ENCODE assay signal across 11 cellular contexts in the genomic region with DNA sequence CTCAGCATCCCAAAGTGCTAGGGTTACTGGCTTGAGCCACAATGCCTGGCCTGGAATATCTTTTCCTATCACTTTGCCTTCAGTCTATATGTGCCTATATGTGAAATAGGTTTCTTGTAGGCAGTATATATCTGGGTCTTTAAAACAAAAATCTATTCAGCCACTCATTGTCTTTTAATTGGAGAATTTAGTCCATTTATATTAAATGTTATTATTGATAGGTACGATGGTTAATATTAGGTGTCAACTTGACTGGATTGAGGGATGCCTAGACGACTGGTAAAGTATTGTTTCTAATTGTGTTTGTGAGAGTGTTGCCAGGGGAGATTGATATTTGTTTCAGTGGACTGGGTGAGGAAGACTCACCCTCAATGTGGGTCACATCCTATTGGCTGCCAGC.
"Had no signal": no experiment of that assay in that cellular context is flagged by ENCODE, and none has a peak within 500 bp of the region (broad histone marks: within the 10 kb centered on the region; RNA-seq: fewer than 3 reads in every experiment).

No MANE protein-coding gene starts in this region.

- ATAC-seq: GM23338, HCT116 had no signal

- H3K9ac ChIP-seq: GM23248 had no signal

- H3K27ac ChIP-seq: GM23248 had no signal

- DNase-seq: GM23248, GOT3, H7, H9, HCEC 1CT, HFFc6 had no signal

- FAIRE-seq: H1, H54 had no signal

- H2AFZ ChIP-seq: GM23248, GM23338 had no signal

- H3K4me3 Mint-ChIP-seq: GM23338, H9, HFFc6 had no signal

- H3K4me1 ChIP-seq: HAP-1 had no signal

- H3K9me3 ChIP-seq: HAP-1 had no signal

- H3K27ac Mint-ChIP-seq: GM23338, H9, HFFc6 had no signal

- H3K4me3 ChIP-seq: GM23248, GM23338, HAP-1 had no signal

- H3K4me2 ChIP-seq: GM23338 had no signal

- H3K36me3 ChIP-seq: HAP-1 had no signal

- H3K4me1 Mint-ChIP-seq: GM23338, H9 had no signal
